ENCODE assay signal across 1 cellular context in the genomic region with DNA sequence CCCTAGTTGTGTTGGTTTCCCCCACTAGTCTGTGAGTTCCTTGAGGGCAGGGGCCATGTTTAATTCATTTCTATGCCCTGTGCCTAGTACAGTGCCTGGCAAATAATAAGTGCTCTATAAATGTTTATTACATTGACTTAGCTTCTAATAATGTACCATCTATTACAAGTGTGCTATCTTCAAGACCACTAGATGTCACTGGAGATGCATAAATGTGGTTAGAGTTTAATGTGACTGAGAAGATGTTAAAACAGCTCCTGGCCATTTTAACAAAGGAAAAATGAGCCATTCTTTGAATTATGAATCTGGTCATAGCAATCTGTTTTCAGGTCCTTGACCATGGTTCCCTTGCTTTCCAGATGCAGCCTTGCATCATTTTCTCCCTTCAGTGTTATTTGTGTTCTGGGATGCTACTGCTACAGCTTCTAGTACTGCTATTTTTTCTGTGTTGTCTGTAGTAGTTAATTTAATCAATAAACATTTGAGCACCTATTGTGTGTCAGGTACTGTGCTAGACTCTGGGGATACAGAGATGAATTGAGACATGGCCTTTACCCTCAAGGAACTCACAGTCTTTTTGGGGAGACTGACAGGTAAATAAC.
TF ChIP-seq lines count a peak whose summit lies in the region.

No MANE protein-coding gene starts in this region.

TF ChIP-seq in WTC11, 78 proteins besides CTCF, POLR2A, EP300 and RAD21 (continued from another document):
- TF ChIP-seq CDX4 (CRISPR knock-in tag; IDR thresholded peaks at IDR 0.05; ENCODE audit: borderline replicate concordance) = no peak
- TF ChIP-seq CREB1 (CRISPR knock-in tag; IDR thresholded peaks at IDR 0.05) = no peak
- TF ChIP-seq, protein P1, sequence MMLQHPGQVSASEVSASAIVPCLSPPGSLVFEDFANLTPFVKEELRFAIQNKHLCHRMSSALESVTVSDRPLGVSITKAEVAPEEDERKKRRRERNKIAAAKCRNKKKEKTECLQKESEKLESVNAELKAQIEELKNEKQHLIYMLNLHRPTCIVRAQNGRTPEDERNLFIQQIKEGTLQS (CRISPR knock-in tag; conservative IDR thresholded peaks at IDR 0.05) = no peak
- no peak for TF ChIP-seq HMGA2 (CRISPR knock-in tag; IDR thresholded peaks at IDR 0.05)
- TF ChIP-seq, protein P2, sequence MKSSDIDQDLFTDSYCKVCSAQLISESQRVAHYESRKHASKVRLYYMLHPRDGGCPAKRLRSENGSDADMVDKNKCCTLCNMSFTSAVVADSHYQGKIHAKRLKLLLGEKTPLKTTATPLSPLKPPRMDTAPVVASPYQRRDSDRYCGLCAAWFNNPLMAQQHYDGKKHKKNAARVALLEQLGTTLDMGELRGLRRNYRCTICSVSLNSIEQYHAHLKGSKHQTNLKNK (CRISPR knock-in tag; IDR thresholded peaks at IDR 0.05) = no peak
- no peak for TF ChIP-seq ZNF512 (CRISPR knock-in tag; IDR thresholded peaks at IDR 0.05; ENCODE audit: borderline replicate concordance)
